ENCODE assay signal across 8 cellular contexts in genomic region chr12:57216014-57216891, GRCh38. TPM values are rescaled to one million over a fixed set of nuclear protein-coding genes. Genes with fewer than 3 reads are reported as not detected.
DNase-seq lines count a peak whose midpoint lies in the region; ATAC-seq and TF ChIP-seq lines count a peak whose summit lies in the region.

Gene NXPH4, plus strand, starts transcription at chr12:57216794. Its CDS starts 176 bp downstream, at chr12:57216970.

- ATAC-seq in memory B cell (ENCODE audit: low read depth) (peak; percentile 65), HG03175 (IDR thresholded peaks at IDR 0.05; ENCODE audit: unreplicated experiment) (no peak)

- no peaks in the 10 kb centered on the region for H3K9me3 ChIP-seq in breast epithelium
- no peaks in the 10 kb centered on the region for H3K9me3 ChIP-seq in tibial artery

- no peak for TF ChIP-seq POLR2A in breast epithelium (IDR thresholded peaks at IDR 0.05)

- DNase-seq in CD14-positive monocyte (ENCODE audit: low spot score) (no peak), HEK293T (ENCODE audit: extremely low spot score) (peak; percentile 58), breast epithelium (ENCODE audit: low spot score in 2 of 2) (no peak), memory B cell (ENCODE audit: low spot score in 2 of 2) (peak; percentile 61 to 66), tibial artery (peak in 1 of 2 donors; percentile 25), middle frontal gyrus (ENCODE audit: extremely low spot score, low spot score) (no peak)

- H3K9me3 Mint-ChIP-seq in CD14-positive monocyte (peaks cover 0 to 22% (median 11%) of the 10 kb centered on the region in 7 donors), memory B cell (no peaks in the 10 kb centered on the region)
- no peaks in the 10 kb centered on the region for H3K9me3 Mint-ChIP-seq in T-helper 1 cell treated with Interleukin-12 subunit alpha and Interleukin-12 subunit beta and Interleukin-4 antibody, amounts not matched to agents 30 μg/mL and 1 μg/mL, for 36 hours

- peaks cover 69 to 78% (median 75%) of the 10 kb centered on the region in 3 donors for H3K27me3 Mint-ChIP-seq in CD14-positive monocyte (ENCODE audit: low read depth in 3 of 3)
- peaks cover 68% of the 10 kb centered on the region for H3K27me3 Mint-ChIP-seq in T-helper 1 cell treated with Interleukin-12 subunit alpha and Interleukin-12 subunit beta and Interleukin-4 antibody, amounts not matched to agents 30 μg/mL and 1 μg/mL, for 36 hours (ENCODE audit: low read depth)
- peaks cover 34% of the 10 kb centered on the region for H3K27me3 Mint-ChIP-seq in memory B cell

- POLR2A ChIA-PET in HEK293T (lab: Yijun Ruan, JAX): interaction anchor here (1.1 to 7.3 kb wide), 4 partner anchors 11 to 35 kb away, joined by 3 to 87 read pairs (median 3); partner anchors contain the start of genes SHMT2 and STAC3

- intact Hi-C loops in CD14-positive monocyte (cut with micrococcal nuclease): no loop called here
- intact Hi-C loops in breast epithelium (cut with DNase I; ENCODE audit: low total_unique reads): no loop called here
- intact Hi-C loops in tibial artery (cut with DNase I; ENCODE audit: low total_unique reads): no loop called here

- no peak within 1 kb of the TSS for H3K27ac ChIP-seq in breast epithelium
- H3K27ac ChIP-seq in tibial artery: peak within 1 kb of the TSS in 1 of 2 donors; percentile 22

- TF ChIP-seq CTCF in CD14-positive monocyte (IDR thresholded peaks at IDR 0.05): no peak
- TF ChIP-seq CTCF in breast epithelium (IDR thresholded peaks at IDR 0.05): no peak
- TF ChIP-seq CTCF in tibial artery (IDR thresholded peaks at IDR 0.05): no peak

- peak within 1 kb of the TSS in 3 of 7 donors; percentile 30 to 66 (median 49) for H3K27ac Mint-ChIP-seq in CD14-positive monocyte
- H3K27ac Mint-ChIP-seq in T-helper 1 cell treated with Interleukin-12 subunit alpha and Interleukin-12 subunit beta and Interleukin-4 antibody, amounts not matched to agents 30 μg/mL and 1 μg/mL, for 36 hours: peak within 1 kb of the TSS; percentile 38
- H3K27ac Mint-ChIP-seq in memory B cell: peak within 1 kb of the TSS; percentile 93

- CTCF ChIA-PET in HEK293T (lab: Yijun Ruan, JAX): interaction anchor here (2.6 to 4.7 kb wide), 2 partner anchors 25 to 27 kb away, joined by 15 to 121 read pairs; a partner anchor contains a TSS

- H3K4me3 Mint-ChIP-seq in CD14-positive monocyte (peak within 1 kb of the TSS; percentile 53 to 90), memory B cell (peak within 1 kb of the TSS; percentile 91)
- peak within 1 kb of the TSS; percentile 84 for H3K4me3 Mint-ChIP-seq in T-helper 1 cell treated with Interleukin-12 subunit alpha and Interleukin-12 subunit beta and Interleukin-4 antibody, amounts not matched to agents 30 μg/mL and 1 μg/mL, for 36 hours

- H3K27me3 ChIP-seq in breast epithelium: peaks cover 8 to 55% of the 10 kb centered on the region in 2 donors
- peaks cover 5 to 64% of the 10 kb centered on the region in 2 donors for H3K27me3 ChIP-seq in tibial artery

- H3K4me1 Mint-ChIP-seq in CD14-positive monocyte: peaks cover 33% of the 10 kb centered on the region
- peaks cover 33% of the 10 kb centered on the region for H3K4me1 Mint-ChIP-seq in T-helper 1 cell treated with Interleukin-12 subunit alpha and Interleukin-12 subunit beta and Interleukin-4 antibody, amounts not matched to agents 30 μg/mL and 1 μg/mL, for 36 hours (ENCODE audit: low read depth)
- H3K4me1 Mint-ChIP-seq in memory B cell: peaks cover 58% of the 10 kb centered on the region

- H3K4me1 ChIP-seq in breast epithelium: peaks cover 7 to 8% of the 10 kb centered on the region in 2 donors
- H3K4me1 ChIP-seq in tibial artery: peaks cover 0 to 55% (median 44%) of the 10 kb centered on the region in 4 donors

- H3K36me3 Mint-ChIP-seq in CD14-positive monocyte: peaks cover 23 to 41% of the 10 kb centered on the region in 2 donors
- H3K36me3 Mint-ChIP-seq in T-helper 1 cell treated with Interleukin-12 subunit alpha and Interleukin-12 subunit beta and Interleukin-4 antibody, amounts not matched to agents 30 μg/mL and 1 μg/mL, for 36 hours (ENCODE audit: low read depth): peaks cover 2% of the 10 kb centered on the region
- H3K36me3 Mint-ChIP-seq in memory B cell: peaks cover 10% of the 10 kb centered on the region

- H3K4me3 ChIP-seq in breast epithelium (peak within 1 kb of the TSS; percentile 28 to 78 (median 53)), tibial artery (peak within 1 kb of the TSS; percentile 45 to 54)

- H3K36me3 ChIP-seq in breast epithelium: no peaks in the 10 kb centered on the region
- H3K36me3 ChIP-seq in tibial artery: peaks cover 8 to 16% (median 13%) of the 10 kb centered on the region in 3 donors

TF ChIP-seq in HEK293T, 16 proteins besides CTCF, POLR2A, EP300 and RAD21:
- TF ChIP-seq ZNF384 (IDR thresholded peaks at IDR 0.05): no peak
- peak; percentile 50; the same call in 1 of the 2 replicates for TF ChIP-seq PKNOX1 (IDR thresholded peaks at IDR 0.05)

RNA-seq across cellular contexts. Expression of gene NXPH4, which starts in this region (rescaled TPM):
- not detected for polyA plus RNA-seq in CD14-positive monocyte
- total RNA-seq in breast epithelium: under 1 TPM in 1 of 3 donors, not detected in 2; 0.33 TPM

Comparison
In these comparisons a context has a peak if more than half of its experiments do, and no peak if none do; other contexts are left out.
1. DNase-seq: peak in HEK293T (single experiment) and memory B cell (2 of 2); none in CD14-positive monocyte (single experiment), breast epithelium (0 of 2) and middle frontal gyrus (single experiment).
2. Peak in every context shown above with its lines, with median percentiles within 50 percentile points of each other: H3K4me3 Mint-ChIP-seq.